Comparison of ENCODE assay signal across 20 cellular contexts in genomic region chr11:112748713-112749481, GRCh38.
DNase-seq lines count a peak whose midpoint lies in the region; ATAC-seq and TF ChIP-seq lines count a peak whose summit lies in the region.
"Had no signal": no experiment of that assay in that cellular context is flagged by ENCODE, and none has a peak within 500 bp of the region (broad histone marks: within the 10 kb centered on the region; RNA-seq: fewer than 3 reads in every experiment).

No MANE protein-coding gene starts in this region.

- H3K27ac ChIP-seq in liver (ENCODE audit: low read depth in 1 of 2, low read length in 2 of 2) (no peak overlapping the region), right lobe of liver (no peak overlapping the region)
- H3K27ac ChIP-seq: C4-2B, heart left ventricle, lower lobe of right lung, neutrophil, upper lobe of left lung had no signal

- no peak for TF ChIP-seq CTCF in liver (IDR thresholded peaks at IDR 0.05; ENCODE audit: low read depth, low read length, missing input control)
- TF ChIP-seq CTCF in right lobe of liver (IDR thresholded peaks at IDR 0.05), result no peak
- no peak for TF ChIP-seq CTCF in nephron progenitor cell (IDR thresholded peaks at IDR 0.05)

- ATAC-seq in right lobe of liver (no peak), GM19455 (IDR thresholded peaks at IDR 0.05; ENCODE audit: unreplicated experiment) (no peak)
- ATAC-seq: lower lobe of right lung had no signal

- H3K4me1 ChIP-seq in liver (ENCODE audit: control insufficient read depth in 4 of 4, insufficient read depth in 4 of 4, low read length in 3 of 4), result no peaks in the 10 kb centered on the region
- no peaks in the 10 kb centered on the region for H3K4me1 ChIP-seq in right lobe of liver
- H3K4me1 ChIP-seq: lower lobe of right lung, upper lobe of left lung had no signal

- H3K9me3 ChIP-seq in liver (ENCODE audit: control insufficient read depth in 4 of 4, low read length in 3 of 4) (no peaks in the 10 kb centered on the region), right lobe of liver (no peaks in the 10 kb centered on the region)
- H3K9me3 ChIP-seq: heart left ventricle, lower lobe of right lung, neutrophil, upper lobe of left lung had no signal

- no peak overlapping the region for H3K9ac ChIP-seq in liver (ENCODE audit: low read depth in 1 of 2, low read length in 2 of 2)

- no peaks in the 10 kb centered on the region for H3K36me3 Mint-ChIP-seq in nephron progenitor cell (ENCODE audit: low read depth)

- no peak overlapping the region for H3K4me3 ChIP-seq in liver (ENCODE audit: low read depth in 1 of 3, low read length in 3 of 3)
- H3K4me3 ChIP-seq in right lobe of liver, result no peak overlapping the region
- H3K4me3 ChIP-seq: heart left ventricle, lower lobe of right lung, upper lobe of left lung had no signal

- H3K4me1 Mint-ChIP-seq in nephron progenitor cell, result peaks cover 85% of the 10 kb centered on the region

- 50% methylated on average over 10 of the region's 10 CpGs for WGBS in liver
- WGBS in right lobe of liver (ENCODE audit: insufficient coverage, low coverage, low lambda C conversion rate, missing lambda C conversion rate), result 28% methylated on average over 5 of the region's 10 CpGs

- TF ChIP-seq POLR2A in right lobe of liver (IDR thresholded peaks at IDR 0.05), result no peak

- DNase-seq in right lobe of liver (no peak), NCI-H82 treated with DMSO at 0.1 percent for 48 hours (lab: John Stamatoyannopoulos, UW; ENCODE audit: unreplicated experiment) (peak; percentile 85), nephron progenitor cell (peak; percentile 75)
- DNase-seq in activated effector memory CD4-positive, alpha-beta T cell treated with Interleukin-2 at 50 U/mL for 16 hours, result no peak
- DNase-seq in effector CD4-positive, alpha-beta T cell, result no peak
- DNase-seq in stimulated activated naive CD4-positive, alpha-beta T cell treated with Interleukin-2 at 50 U/mL for 16 hours (lab: John Stamatoyannopoulos, UW), result no peak
- DNase-seq: activated CD4-positive, alpha-beta T cell treated with anti-CD3 and anti-CD28 coated beads for 1 hour; activated naive CD4-positive, alpha-beta T cell treated with Interleukin-2 at 50 U/mL for 16 hours; activated T-cell treated with anti-CD3 and anti-CD28 coated beads, Interleukin-2, amount 50 U/mL, for 1 hour; amniotic stem cell; Calu3; lower lobe of right lung; NCI-H2081; NCI-H526 had no signal

- H3K27ac Mint-ChIP-seq in nephron progenitor cell, result peak overlapping the region; percentile 96

- peaks cover 0 to 8% (median 0%) of the 10 kb centered on the region in 4 donors for H3K27me3 ChIP-seq in liver (ENCODE audit: control insufficient read depth in 4 of 4, insufficient read depth in 4 of 4, low read length in 3 of 4)
- no peaks in the 10 kb centered on the region for H3K27me3 ChIP-seq in right lobe of liver
- H3K27me3 ChIP-seq: heart left ventricle, neutrophil, upper lobe of left lung had no signal

- H3K9me3 Mint-ChIP-seq in nephron progenitor cell, result no peaks in the 10 kb centered on the region

- no peaks in the 10 kb centered on the region for H3K36me3 ChIP-seq in liver (ENCODE audit: control insufficient read depth in 4 of 4, insufficient read depth in 3 of 4, low read depth in 1 of 4, low read length in 3 of 4)
- no peaks in the 10 kb centered on the region for H3K36me3 ChIP-seq in right lobe of liver
- H3K36me3 ChIP-seq: heart left ventricle, lower lobe of right lung, neutrophil, upper lobe of left lung had no signal

- peak overlapping the region; percentile 51 for H3K4me3 Mint-ChIP-seq in nephron progenitor cell

- intact Hi-C loops in right lobe of liver (cut with DNase I), result no loop called here

- no peak for TF ChIP-seq RAD21 in liver (IDR thresholded peaks at IDR 0.05)

- H3K27me3 Mint-ChIP-seq in nephron progenitor cell (ENCODE audit: low read depth, poor library complexity), result peaks cover 12% of the 10 kb centered on the region

TF ChIP-seq in liver, 16 proteins besides CTCF, POLR2A, EP300 and RAD21:
- TF ChIP-seq RXRA (IDR thresholded peaks at IDR 0.05), result no peak
- TF ChIP-seq NR2F2 (IDR thresholded peaks at IDR 0.05), result peak; percentile 39

Comparison
In these comparisons a context has a peak if more than half of its experiments do, and no peak if none do; other contexts are left out.
1. DNase-seq: peak in NCI-H82 treated with DMSO at 0.1 percent for 48 hours (single experiment) and nephron progenitor cell (single experiment); none in right lobe of liver (0 of 3), activated effector memory CD4-positive, alpha-beta T cell treated with Interleukin-2 at 50 U/mL for 16 hours (single experiment), effector CD4-positive, alpha-beta T cell (single experiment) and stimulated activated naive CD4-positive, alpha-beta T cell treated with Interleukin-2 at 50 U/mL for 16 hours (single experiment).